ENCODE assay signal across 1 cellular context in the genomic region with DNA sequence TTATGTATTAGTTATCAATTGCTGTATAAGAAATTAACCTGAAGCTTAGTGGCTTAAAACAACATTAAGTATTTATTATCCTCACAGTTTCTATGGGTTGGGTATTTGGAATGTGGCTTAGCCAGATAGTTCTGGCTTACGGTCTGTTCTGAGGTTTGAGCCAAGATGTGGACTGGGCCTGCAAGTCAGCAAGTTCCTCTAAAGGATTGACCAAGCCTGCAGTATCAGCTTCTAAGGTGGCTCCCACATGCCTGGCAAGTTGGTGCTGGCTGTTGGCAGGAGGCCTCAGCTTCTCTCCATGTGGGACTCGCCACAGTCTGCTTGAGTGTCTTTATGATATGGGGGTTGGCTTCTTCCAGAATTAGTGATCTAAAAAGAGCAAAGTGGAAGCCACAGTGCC.
TF ChIP-seq lines count a peak whose summit lies in the region.

No MANE protein-coding gene starts in this region.

TF ChIP-seq in K562, 482 proteins besides CTCF, POLR2A, EP300 and RAD21 (continued from another document):
- TF ChIP-seq SMAD4 (CRISPR knock-in tag; conservative IDR thresholded peaks at IDR 0.05) (no peak), SMARCB1 (IDR thresholded peaks at IDR 0.05; ENCODE audit: insufficient read length, low read depth) (no peak), KAT8 (IDR thresholded peaks at IDR 0.05; ENCODE audit: low read depth) (no peak)
- TF ChIP-seq, protein P1, sequence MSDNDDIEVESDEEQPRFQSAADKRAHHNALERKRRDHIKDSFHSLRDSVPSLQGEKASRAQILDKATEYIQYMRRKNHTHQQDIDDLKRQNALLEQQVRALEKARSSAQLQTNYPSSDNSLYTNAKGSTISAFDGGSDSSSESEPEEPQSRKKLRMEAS (CRISPR knock-in tag; IDR thresholded peaks at IDR 0.05), result no peak
- TF ChIP-seq, protein P2, sequence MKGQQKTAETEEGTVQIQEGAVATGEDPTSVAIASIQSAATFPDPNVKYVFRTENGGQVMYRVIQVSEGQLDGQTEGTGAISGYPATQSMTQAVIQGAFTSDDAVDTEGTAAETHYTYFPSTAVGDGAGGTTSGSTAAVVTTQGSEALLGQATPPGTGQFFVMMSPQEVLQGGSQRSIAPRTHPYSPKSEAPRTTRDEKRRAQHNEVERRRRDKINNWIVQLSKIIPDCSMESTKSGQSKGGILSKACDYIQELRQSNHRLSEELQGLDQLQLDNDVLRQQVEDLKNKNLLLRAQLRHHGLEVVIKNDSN (CRISPR knock-in tag; IDR thresholded peaks at IDR 0.05), result no peak
